Comparison of ENCODE assay signal across 1 cellular context in the genomic region with DNA sequence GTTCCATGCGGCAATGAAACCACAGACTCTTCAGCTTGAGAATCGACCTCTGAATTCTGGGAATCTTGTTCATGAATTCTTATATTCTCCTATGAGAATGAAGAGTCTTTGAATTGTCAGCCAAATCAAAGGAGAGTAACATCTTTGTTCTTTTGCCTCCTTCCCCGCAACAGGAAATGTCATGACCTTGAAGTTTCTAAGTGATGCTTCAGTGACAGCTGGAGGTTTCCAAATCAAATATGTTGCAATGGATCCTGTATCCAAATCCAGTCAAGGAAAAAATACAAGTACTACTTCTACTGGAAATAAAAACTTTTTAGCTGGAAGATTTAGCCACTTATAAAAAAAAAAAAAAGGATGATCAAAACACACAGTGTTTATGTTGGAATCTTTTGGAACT.
TF ChIP-seq lines count a peak whose summit lies in the region.

No MANE protein-coding gene starts in this region.

TF ChIP-seq in HepG2, 621 proteins besides CTCF, POLR2A, EP300 and RAD21:
- no peak for TF ChIP-seq YEATS4 (CRISPR knock-in tag; IDR thresholded peaks at IDR 0.05; ENCODE audit: borderline replicate concordance)
- no peak for TF ChIP-seq SOX13 (IDR thresholded peaks at IDR 0.05)
- no peak for TF ChIP-seq SOX13 (CRISPR knock-in tag; conservative IDR thresholded peaks at IDR 0.05 in 1 of 2, IDR thresholded peaks at IDR 0.05 in 1 of 2)
- no peak for TF ChIP-seq BRD4 (CRISPR knock-in tag; IDR thresholded peaks at IDR 0.05)
- no peak for TF ChIP-seq KDM5A (IDR thresholded peaks at IDR 0.05; ENCODE audit: borderline replicate concordance, low read length)
- peak; percentile 24; the same call in 1 of the 2 replicates for TF ChIP-seq CEBPB (IDR thresholded peaks at IDR 0.05; ENCODE audit: borderline replicate concordance, low read depth, low read length)
